In genomic region chr10:79149345-79149661, GRCh38 we compare ENCODE assay signal across 10 cellular contexts.
DNase-seq lines count a peak whose midpoint lies in the region; ATAC-seq and TF ChIP-seq lines count a peak whose summit lies in the region.
"Had no signal": no experiment of that assay in that cellular context is flagged by ENCODE, and none has a peak within 500 bp of the region (broad histone marks: within the 10 kb centered on the region; RNA-seq: fewer than 3 reads in every experiment).

No MANE protein-coding gene starts in this region.

- H3K36me3 Mint-ChIP-seq in CD8-positive, alpha-beta T cell = no peaks in the 10 kb centered on the region
- no peaks in the 10 kb centered on the region for H3K36me3 Mint-ChIP-seq in activated T-cell treated with anti-CD3 and anti-CD28 coated beads, Interleukin-2, amount 50 U/mL, for 72 hours (ENCODE audit: insufficient read depth in 2 of 2)

- no peaks in the 10 kb centered on the region for H3K36me3 ChIP-seq in CD8-positive, alpha-beta T cell (ENCODE audit: insufficient read depth, low read length)
- H3K36me3 ChIP-seq in WERI-Rb-1 (no peaks in the 10 kb centered on the region), hepatocyte (replicated peaks; ENCODE audit: insufficient read depth, low read depth) (no peaks in the 10 kb centered on the region), gastrocnemius medialis (no peaks in the 10 kb centered on the region)

- H3K9me2 ChIP-seq in hepatocyte (replicated peaks; ENCODE audit: insufficient read depth) = no peaks in the 10 kb centered on the region

- no peak overlapping the region for H2AFZ ChIP-seq in hepatocyte

- no peaks in the 10 kb centered on the region for H3K27me3 ChIP-seq in CD8-positive, alpha-beta T cell (ENCODE audit: insufficient read depth, low read length)
- H3K27me3 ChIP-seq in WERI-Rb-1 (ENCODE audit: insufficient read depth, low read depth, severe bottlenecking) (no peaks in the 10 kb centered on the region), hepatocyte (no peaks in the 10 kb centered on the region), gastrocnemius medialis (no peaks in the 10 kb centered on the region)

- no peaks in the 10 kb centered on the region for H3K27me3 Mint-ChIP-seq in CD8-positive, alpha-beta T cell (ENCODE audit: low read depth)
- H3K27me3 Mint-ChIP-seq in activated T-cell treated with anti-CD3 and anti-CD28 coated beads, Interleukin-2, amount 50 U/mL, for 72 hours (ENCODE audit: low read depth) = no peaks in the 10 kb centered on the region

- TF ChIP-seq POLR2A in gastrocnemius medialis (IDR thresholded peaks at IDR 0.05) = no peak

- peak overlapping the region; percentile 75 for H3K27ac Mint-ChIP-seq in CD8-positive, alpha-beta T cell
- no peak overlapping the region for H3K27ac Mint-ChIP-seq in activated T-cell treated with anti-CD3 and anti-CD28 coated beads, Interleukin-2, amount 50 U/mL, for 72 hours

- WGBS in hepatocyte (ENCODE audit: low lambda C conversion rate, missing lambda C conversion rate) = 90% methylated on average over 3 of the region's 3 CpGs

- ATAC-seq in CD8-positive, alpha-beta T cell = no peak
- ATAC-seq in gastrocnemius medialis (no peak), GM21447 (IDR thresholded peaks at IDR 0.05; ENCODE audit: unreplicated experiment) (no peak), HG03139 (IDR thresholded peaks at IDR 0.05; ENCODE audit: unreplicated experiment) (no peak)
- no peak for ATAC-seq in activated T-cell treated with anti-CD3 and anti-CD28 coated beads, Interleukin-2, amount 50 U/mL, for 72 hours (replicated peaks in 1 of 2)

- TF ChIP-seq CTCF in CD8-positive, alpha-beta T cell (IDR thresholded peaks at IDR 0.05) = no peak
- TF ChIP-seq CTCF in WERI-Rb-1 (IDR thresholded peaks at IDR 0.05; ENCODE audit: low read depth, low read length) (0 out of 2 replicates have a peak, but pooled peaks have one; percentile 10), hepatocyte (IDR thresholded peaks at IDR 0.05; ENCODE audit: poor library complexity) (no peak), gastrocnemius medialis (IDR thresholded peaks at IDR 0.05 in 4 of 5, conservative IDR thresholded peaks at IDR 0.05 in 1 of 5) (no peak)

- H3K4me3 Mint-ChIP-seq in CD8-positive, alpha-beta T cell = no peak overlapping the region
- no peak overlapping the region for H3K4me3 Mint-ChIP-seq in activated T-cell treated with anti-CD3 and anti-CD28 coated beads, Interleukin-2, amount 50 U/mL, for 72 hours

- H3K4me1 ChIP-seq in CD8-positive, alpha-beta T cell (ENCODE audit: insufficient read depth, low read length) = peaks cover 67% of the 10 kb centered on the region
- H3K4me1 ChIP-seq in hepatocyte (ENCODE audit: insufficient read depth) (peaks cover 39% of the 10 kb centered on the region), gastrocnemius medialis (peaks cover 85 to 99% of the 10 kb centered on the region in 2 donors)

- H3K27ac ChIP-seq in CD8-positive, alpha-beta T cell (ENCODE audit: low read depth, low read length) = no peak overlapping the region
- peak overlapping the region; percentile 60 for H3K27ac ChIP-seq in WERI-Rb-1
- peak overlapping the region; percentile 90 for H3K27ac ChIP-seq in hepatocyte
- peak overlapping the region; percentile 86 to 92 (median 88) for H3K27ac ChIP-seq in gastrocnemius medialis
- H3K27ac ChIP-seq: KMS-11 had no signal

- no peaks in the 10 kb centered on the region for H3K9me3 ChIP-seq in CD8-positive, alpha-beta T cell (ENCODE audit: low read length)
- H3K9me3 ChIP-seq in WERI-Rb-1 (ENCODE audit: severe bottlenecking) = no peaks in the 10 kb centered on the region
- H3K9me3 ChIP-seq in hepatocyte (ENCODE audit: low read depth) = no peaks in the 10 kb centered on the region
- no peaks in the 10 kb centered on the region for H3K9me3 ChIP-seq in gastrocnemius medialis

- in situ Hi-C loops in gastrocnemius medialis (cut with MboI; ENCODE audit: low sequenced_read_pairs in 4 of 4) = loop anchor here in 1 of 4 donors (5.0 kb wide), 1 partner anchor 72 kb away; no protein-coding TSS in a partner anchor

- peaks cover 82% of the 10 kb centered on the region for H3K79me2 ChIP-seq in hepatocyte

- H3K4me1 Mint-ChIP-seq in CD8-positive, alpha-beta T cell (ENCODE audit: low read depth) = peaks cover 59% of the 10 kb centered on the region
- H3K4me1 Mint-ChIP-seq in activated T-cell treated with anti-CD3 and anti-CD28 coated beads, Interleukin-2, amount 50 U/mL, for 72 hours (ENCODE audit: low read depth) = peaks cover 39% of the 10 kb centered on the region

- no peaks in the 10 kb centered on the region for H3K9me3 Mint-ChIP-seq in CD8-positive, alpha-beta T cell
- H3K9me3 Mint-ChIP-seq in activated T-cell treated with anti-CD3 and anti-CD28 coated beads, Interleukin-2, amount 50 U/mL, for 72 hours = no peaks in the 10 kb centered on the region

- no peak overlapping the region for H3K4me2 ChIP-seq in hepatocyte
- H3K4me2 ChIP-seq: KMS-11 had no signal

- no peak for DNase-seq in CD8-positive, alpha-beta T cell
- no peak for DNase-seq in WERI-Rb-1
- DNase-seq in hepatocyte (ENCODE audit: low spot score) = no peak
- no peak for DNase-seq in gastrocnemius medialis
- no peak for DNase-seq in activated T-cell treated with anti-CD3 and anti-CD28 coated beads, Interleukin-2, amount 50 U/mL, for 72 hours
- DNase-seq in hypothalamus (lab: John Stamatoyannopoulos, UW) = no peak
- DNase-seq: NK-92 treated with Interleukin-12 subunit alpha and Interleukin-12 subunit beta, amount 100 ng/mL, for 24 hours had no signal

- no peak overlapping the region for H3K4me3 ChIP-seq in CD8-positive, alpha-beta T cell (ENCODE audit: low read depth, low read length)
- H3K4me3 ChIP-seq in WERI-Rb-1 (ENCODE audit: low read depth, low read length) (no peak overlapping the region), hepatocyte (no peak overlapping the region), gastrocnemius medialis (peak overlapping the region in 2 of 4 donors; percentile 9 to 27)

- CTCF ChIA-PET in CD8-positive, alpha-beta T cell (lab: Charles Lee) = interaction anchor here (1.9 kb wide), 1 partner anchor 46 kb away, joined by 7 read pairs; no protein-coding TSS in a partner anchor

- H4K20me1 ChIP-seq in hepatocyte (ENCODE audit: insufficient read depth, poor library complexity, severe bottlenecking) = peaks cover 62% of the 10 kb centered on the region

- POLR2A ChIA-PET in CD8-positive, alpha-beta T cell (lab: Charles Lee) = interaction anchor here (0.7 to 1.2 kb wide), 3 partner anchors 8 to 34 kb away, joined by 3 read pairs; no protein-coding TSS in a partner anchor

- intact Hi-C loops in CD8-positive, alpha-beta T cell (cut with DNase I, micrococcal nuclease) = no loop called here
- intact Hi-C loops in gastrocnemius medialis (cut with DNase I; ENCODE audit: low total_unique reads) = loop anchor here (1.0 to 2.0 kb wide), 2 partner anchors 36 to 79 kb away; no protein-coding TSS in a partner anchor
